In genomic region chr22:50074056-50074455, GRCh38 we compare ENCODE assay signal across 20 cellular contexts. TPM values are rescaled to one million over a fixed set of nuclear protein-coding genes. Genes with fewer than 3 reads are reported as not detected.
"Had no signal": no experiment of that assay in that cellular context is flagged by ENCODE, and none has a peak within 500 bp of the region (broad histone marks: within the 10 kb centered on the region; RNA-seq: fewer than 3 reads in every experiment).

No MANE protein-coding gene starts in this region.

- H3K4me3 ChIP-seq: hepatocyte, transverse colon had no signal

- H3K9me3 Mint-ChIP-seq: activated CD4-positive, alpha-beta T cell treated with anti-CD3 and anti-CD28 coated beads, Interleukin-2, amount 10 ng/mL, durations not matched to agents 24 days and 14 days; activated naive CD8-positive, alpha-beta T cell treated with anti-CD3 and anti-CD28 coated beads for 36 hours; central memory CD8-positive, alpha-beta T cell; mesothelial cell of epicardium; neural crest cell had no signal

- H3K36me3 Mint-ChIP-seq: activated naive CD8-positive, alpha-beta T cell treated with anti-CD3 and anti-CD28 coated beads for 36 hours; brain; mesothelial cell of epicardium had no signal

- H3K27ac ChIP-seq: hepatocyte, transverse colon had no signal

- H3K27ac Mint-ChIP-seq: activated CD4-positive, alpha-beta T cell treated with anti-CD3 and anti-CD28 coated beads, Interleukin-2, amount 10 ng/mL, durations not matched to agents 24 days and 14 days; activated naive CD8-positive, alpha-beta T cell treated with anti-CD3 and anti-CD28 coated beads for 36 hours; mesothelial cell of epicardium had no signal

- H3K4me3 Mint-ChIP-seq: activated CD4-positive, alpha-beta T cell treated with anti-CD3 and anti-CD28 coated beads, Interleukin-2, amount 10 ng/mL, durations not matched to agents 24 days and 14 days; activated naive CD8-positive, alpha-beta T cell treated with anti-CD3 and anti-CD28 coated beads for 36 hours; central memory CD8-positive, alpha-beta T cell; mesothelial cell of epicardium; neural crest cell had no signal

- DNase-seq: activated CD4-positive, alpha-beta T cell treated with anti-CD3 and anti-CD28 coated beads, Interleukin-2, amount 10 ng/mL, durations not matched to agents 24 days and 14 days; activated CD4-positive, CD25-positive, alpha-beta regulatory T cell; activated CD8-positive, alpha-beta memory T cell treated with anti-CD3 and anti-CD28 coated beads, Interleukin-2, amount 50 U/mL, for 48 hours; activated naive CD8-positive, alpha-beta T cell treated with anti-CD3 and anti-CD28 coated beads for 36 hours; kidney glomerular epithelial cell; retina; stimulated activated CD4-positive, alpha-beta T cell treated with anti-CD3 and anti-CD28 coated beads, Interleukin-4, amount 100 ng/mL, for 1 hour; stimulated activated naive CD4-positive, alpha-beta T cell; SW 1271 had no signal

- H3K4me2 ChIP-seq: hepatocyte had no signal

- H3K36me3 ChIP-seq: transverse colon had no signal

- H3K79me2 ChIP-seq: hepatocyte had no signal

- H3K4me1 Mint-ChIP-seq: activated CD4-positive, alpha-beta T cell treated with anti-CD3 and anti-CD28 coated beads, Interleukin-2, amount 10 ng/mL, durations not matched to agents 24 days and 14 days; activated naive CD8-positive, alpha-beta T cell treated with anti-CD3 and anti-CD28 coated beads for 36 hours; central memory CD8-positive, alpha-beta T cell had no signal

- H3K27me3 Mint-ChIP-seq: activated CD4-positive, alpha-beta T cell treated with anti-CD3 and anti-CD28 coated beads, Interleukin-2, amount 10 ng/mL, durations not matched to agents 24 days and 14 days; activated naive CD8-positive, alpha-beta T cell treated with anti-CD3 and anti-CD28 coated beads for 36 hours; brain; central memory CD8-positive, alpha-beta T cell had no signal

- H2AFZ ChIP-seq: hepatocyte had no signal

- H3K27me3 ChIP-seq: hepatocyte had no signal

- FAIRE-seq: TTC549 had no signal

- H3K9me3 ChIP-seq: transverse colon had no signal

RNA-seq across cellular contexts. Expression of gene MLC1, which starts 11.2 kb away (rescaled TPM):
- total RNA-seq: activated CD4-positive, alpha-beta T cell treated with anti-CD3 and anti-CD28 coated beads, Interleukin-2, amount 10 ng/mL, durations not matched to agents 24 days and 14 days; dermis blood vessel endothelial cell; transverse colon had no signal

RNA-seq across cellular contexts. Expression of gene MOV10L1, which starts 15.8 kb away (rescaled TPM):
- total RNA-seq: activated CD4-positive, alpha-beta T cell treated with anti-CD3 and anti-CD28 coated beads, Interleukin-2, amount 10 ng/mL, durations not matched to agents 24 days and 14 days; neural crest cell; T-helper 2 cell treated with Interferon-gamma antibody and Interleukin-4, amounts not matched to agents 100 ng/mL and 5 ng/mL, for 36 hours had no signal

RNA-seq across cellular contexts. Expression of gene TTLL8, which starts 16.0 kb away (rescaled TPM):
- total RNA-seq: activated CD4-positive, alpha-beta T cell treated with anti-CD3 and anti-CD28 coated beads, Interleukin-2, amount 10 ng/mL, durations not matched to agents 24 days and 14 days; activated naive CD8-positive, alpha-beta T cell treated with anti-CD3 and anti-CD28 coated beads for 36 hours; dermis blood vessel endothelial cell; hepatocyte; lower leg skin; neural crest cell; T-helper 2 cell treated with Interferon-gamma antibody and Interleukin-4, amounts not matched to agents 100 ng/mL and 5 ng/mL, for 36 hours; transverse colon had no signal
- polyA plus RNA-seq: esophagus, hepatocyte had no signal
